Comparison of ENCODE assay signal across 9 cellular contexts in genomic region chr6:144149558-144149893, GRCh38. TPM values are rescaled to one million over a fixed set of nuclear protein-coding genes. Genes with fewer than 3 reads are reported as not detected.
DNase-seq lines count a peak whose midpoint lies in the region; ATAC-seq and TF ChIP-seq lines count a peak whose summit lies in the region.
"Had no signal": no experiment of that assay in that cellular context is flagged by ENCODE, and none has a peak within 500 bp of the region (broad histone marks: within the 10 kb centered on the region; RNA-seq: fewer than 3 reads in every experiment).

No MANE protein-coding gene starts in this region.

- H3K4me3 Mint-ChIP-seq in activated T-helper 1 cell treated with anti-CD3 and anti-CD28 coated beads, Interleukin-12 subunit alpha, Interleukin-12 subunit beta, Interleukin-2, Interleukin-4 antibody, amounts not matched to agents 30 ng/mL and 10 ng/mL and 1 ng/mL, durations not matched to agents 14 hours and 24 hours and 36 hours = peak overlapping the region; percentile 82

- peak; percentile 74 for DNase-seq in NCI-H748 (lab: John Stamatoyannopoulos, UW; ENCODE audit: unreplicated experiment)
- no peak for DNase-seq in NCI-H748 treated with DMSO at 0.1 percent for 48 hours (lab: John Stamatoyannopoulos, UW)
- no peak for DNase-seq in activated T-helper 1 cell treated with anti-CD3 and anti-CD28 coated beads, Interleukin-12 subunit alpha, Interleukin-12 subunit beta, Interleukin-2, Interleukin-4 antibody, amounts not matched to agents 30 ng/mL and 10 ng/mL and 1 ng/mL, durations not matched to agents 14 hours and 24 hours and 36 hours (ENCODE audit: low spot score)
- DNase-seq in stomach = no peak
- DNase-seq in effector CD8-positive, alpha-beta T cell (lab: John Stamatoyannopoulos, UW) = no peak
- no peak for DNase-seq in NCI-H1930 (lab: John Stamatoyannopoulos, UW)

- H3K4me3 ChIP-seq in iPS-18c (ENCODE audit: insufficient read depth, low read depth, low read length) (peak overlapping the region; percentile 84), stomach (peak overlapping the region; percentile 69 to 93 (median 83))

- no peaks in the 10 kb centered on the region for H3K36me3 ChIP-seq in stomach
- H3K36me3 ChIP-seq: BE2C had no signal

- TF ChIP-seq EP300 in stomach (IDR thresholded peaks at IDR 0.05) = no peak

- peaks cover 0 to 24% (median 19%) of the 10 kb centered on the region in 4 donors for H3K4me1 ChIP-seq in stomach
- H3K4me1 ChIP-seq: BE2C had no signal

- H3K36me3 Mint-ChIP-seq in activated T-helper 1 cell treated with anti-CD3 and anti-CD28 coated beads, Interleukin-12 subunit alpha, Interleukin-12 subunit beta, Interleukin-2, Interleukin-4 antibody, amounts not matched to agents 30 ng/mL and 10 ng/mL and 1 ng/mL, durations not matched to agents 14 hours and 24 hours and 36 hours (ENCODE audit: low read depth) = peaks cover 21% of the 10 kb centered on the region

- H3K27me3 ChIP-seq in stomach = peaks cover 0 to 10% (median 4%) of the 10 kb centered on the region in 3 donors

- no peak for TF ChIP-seq POLR2A in stomach (IDR thresholded peaks at IDR 0.05)

- H3K27ac ChIP-seq in stomach = peak overlapping the region in 3 of 5 donors; percentile 79 to 88 (median 83)

- ATAC-seq in GM19035 (IDR thresholded peaks at IDR 0.05; ENCODE audit: unreplicated experiment) = no peak

- WGBS in stomach, 5 donors = 32 to 66% (median 50%) methylated on average over 14 of the region's 14 CpGs

- H3K9me3 ChIP-seq in iPS-18c (ENCODE audit: control insufficient read depth, insufficient read depth, low read length) = no peaks in the 10 kb centered on the region
- no peaks in the 10 kb centered on the region for H3K9me3 ChIP-seq in stomach
- H3K9me3 ChIP-seq: BE2C had no signal

- H3K27me3 Mint-ChIP-seq in activated T-helper 1 cell treated with anti-CD3 and anti-CD28 coated beads, Interleukin-12 subunit alpha, Interleukin-12 subunit beta, Interleukin-2, Interleukin-4 antibody, amounts not matched to agents 30 ng/mL and 10 ng/mL and 1 ng/mL, durations not matched to agents 14 hours and 24 hours and 36 hours (ENCODE audit: insufficient read depth) = peaks cover 1% of the 10 kb centered on the region

- no peak for TF ChIP-seq CTCF in stomach (IDR thresholded peaks at IDR 0.05)

- H3K27ac Mint-ChIP-seq in activated T-helper 1 cell treated with anti-CD3 and anti-CD28 coated beads, Interleukin-12 subunit alpha, Interleukin-12 subunit beta, Interleukin-2, Interleukin-4 antibody, amounts not matched to agents 30 ng/mL and 10 ng/mL and 1 ng/mL, durations not matched to agents 14 hours and 24 hours and 36 hours = peak overlapping the region; percentile 85

- no peaks in the 10 kb centered on the region for H3K9me3 Mint-ChIP-seq in activated T-helper 1 cell treated with anti-CD3 and anti-CD28 coated beads, Interleukin-12 subunit alpha, Interleukin-12 subunit beta, Interleukin-2, Interleukin-4 antibody, amounts not matched to agents 30 ng/mL and 10 ng/mL and 1 ng/mL, durations not matched to agents 14 hours and 24 hours and 36 hours

- intact Hi-C loops in activated T-helper 1 cell treated with anti-CD3 and anti-CD28 coated beads, Interleukin-12 subunit alpha, Interleukin-12 subunit beta, Interleukin-2, Interleukin-4 antibody, amounts not matched to agents 30 ng/mL and 10 ng/mL and 1 ng/mL, durations not matched to agents 14 hours and 24 hours and 36 hours (cut with micrococcal nuclease) = no loop called here
- intact Hi-C loops in stomach (cut with DNase I; ENCODE audit: low total_unique reads) = no loop called here

- H3K4me1 Mint-ChIP-seq in activated T-helper 1 cell treated with anti-CD3 and anti-CD28 coated beads, Interleukin-12 subunit alpha, Interleukin-12 subunit beta, Interleukin-2, Interleukin-4 antibody, amounts not matched to agents 30 ng/mL and 10 ng/mL and 1 ng/mL, durations not matched to agents 14 hours and 24 hours and 36 hours (ENCODE audit: low read depth) = peaks cover 58% of the 10 kb centered on the region

RNA-seq across cellular contexts. Expression of gene STX11, which starts 0.8 kb away (rescaled TPM):
- 24.2 and 24.7 TPM in 2 replicates for total RNA-seq in activated T-helper 1 cell treated with anti-CD3 and anti-CD28 coated beads, Interleukin-12 subunit alpha, Interleukin-12 subunit beta, Interleukin-2, Interleukin-4 antibody, amounts not matched to agents 30 ng/mL and 10 ng/mL and 1 ng/mL, durations not matched to agents 14 hours and 24 hours and 36 hours
- total RNA-seq in stomach = 10 to 100 TPM in 2 of 5 donors, 1 to 10 TPM in 2, not detected in 1; 2.2 to 11.7 (median 6.3) TPM
- polyA plus RNA-seq in stomach = 1 to 10 TPM; 2.2 to 3.7 (median 2.6) TPM

RNA-seq across cellular contexts. Expression of gene SF3B5, which starts 54.2 kb away (rescaled TPM):
- 204 and 232 TPM in 2 replicates for total RNA-seq in activated T-helper 1 cell treated with anti-CD3 and anti-CD28 coated beads, Interleukin-12 subunit alpha, Interleukin-12 subunit beta, Interleukin-2, Interleukin-4 antibody, amounts not matched to agents 30 ng/mL and 10 ng/mL and 1 ng/mL, durations not matched to agents 14 hours and 24 hours and 36 hours
- total RNA-seq in stomach = 100 to 1,000 TPM in 4 of 5 donors, 10 to 100 TPM in 1; 41.3 to 196 (median 170) TPM
- 100 to 1,000 TPM; 166 to 246 (median 202) TPM for polyA plus RNA-seq in stomach
